ENCODE assay signal across 8 cellular contexts in the genomic region with DNA sequence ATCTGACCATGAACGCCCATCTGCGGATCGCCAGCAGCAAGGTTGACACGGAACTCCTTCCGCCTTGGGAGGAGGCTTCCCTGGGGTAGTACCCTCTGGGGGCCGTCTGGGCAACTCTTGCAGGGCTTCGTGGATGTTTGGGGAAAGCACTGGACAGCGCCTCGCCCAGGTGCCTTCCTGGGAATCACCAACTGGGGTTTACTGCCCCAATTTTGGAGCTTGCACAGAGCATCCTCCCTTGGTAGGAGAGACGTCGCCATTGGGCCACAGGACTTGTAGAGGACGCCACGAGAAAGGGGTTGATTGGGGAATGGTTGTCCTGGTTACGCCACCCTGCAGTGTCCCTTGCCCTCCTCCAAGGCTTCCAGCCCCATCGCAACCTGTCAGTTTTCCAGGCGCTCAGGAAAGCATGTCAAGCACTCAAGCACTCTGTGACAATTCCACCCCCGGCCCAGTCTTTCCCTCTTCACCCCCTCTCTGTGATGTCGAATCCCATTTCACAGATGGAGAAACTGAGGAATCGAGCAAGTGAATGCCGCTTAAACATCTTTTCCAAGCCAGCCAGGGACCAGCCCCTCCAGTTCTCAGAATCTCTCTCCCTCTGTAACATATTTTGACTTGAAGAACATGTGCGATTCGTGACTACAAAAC. TPM values are rescaled to one million over a fixed set of nuclear protein-coding genes. Genes with fewer than 3 reads are reported as not detected.
DNase-seq lines count a peak whose midpoint lies in the region; ATAC-seq, FAIRE-seq and TF ChIP-seq lines count a peak whose summit lies in the region.

No MANE protein-coding gene starts in this region.

- no peak for FAIRE-seq in small intestine (lab: Jason Lieb, UNC)

- ATAC-seq in HG03108 (IDR thresholded peaks at IDR 0.05; ENCODE audit: unreplicated experiment) (no peak), HG02759 (IDR thresholded peaks at IDR 0.05; ENCODE audit: unreplicated experiment) (no peak)

- H3K9me3 ChIP-seq in Karpas-422 (ENCODE audit: low read length) (no peaks in the 10 kb centered on the region), small intestine (ENCODE audit: control insufficient read depth, low read depth) (no peaks in the 10 kb centered on the region)

- no peak overlapping the region for H2AFZ ChIP-seq in Karpas-422 (ENCODE audit: low read length)

- H3K79me2 ChIP-seq in Karpas-422 (ENCODE audit: low read length): 0 out of 2 replicates have a peak, but pooled peaks cover 3% of the 10 kb centered on the region

- 14 to 29% (median 20%) methylated on average over 20 to 22 of the region's 22 CpGs for WGBS in small intestine, 3 donors

- H3K4me1 ChIP-seq in Karpas-422 (ENCODE audit: low read length): peaks cover 16% of the 10 kb centered on the region
- peaks cover 5 to 6% of the 10 kb centered on the region in 2 donors for H3K4me1 ChIP-seq in small intestine (ENCODE audit: control insufficient read depth in 2 of 2, insufficient read depth in 1 of 2, low read depth in 1 of 2, low read length in 1 of 2)

- in situ Hi-C loops in astrocyte of the spinal cord (cut with HindIII; ENCODE audit: low sequenced_read_pairs): no loop called here

- POLR2A ChIA-PET in BJ (lab: Charles Lee): no interaction called here

- no peak for DNase-seq in BJ (ENCODE audit: low read depth)
- no peak for DNase-seq in Karpas-422
- peak; percentile 45 for DNase-seq in astrocyte of the spinal cord (ENCODE audit: low read depth, low spot score)
- peak; percentile 91 for DNase-seq in iPS-NIHi11 (ENCODE audit: low spot score)
- peak; percentile 57 for DNase-seq in small intestine
- DNase-seq in AML-193 (lab: John Stamatoyannopoulos, UW): no peak

- H3K36me3 ChIP-seq in BJ (ENCODE audit: control insufficient read depth, insufficient read depth, low read length) (no peaks in the 10 kb centered on the region), Karpas-422 (ENCODE audit: insufficient read depth, low read length) (no peaks in the 10 kb centered on the region), small intestine (ENCODE audit: control insufficient read depth in 2 of 2, insufficient read depth in 2 of 2, low read length in 2 of 2) (no peaks in the 10 kb centered on the region)

- no peak overlapping the region for H3K27ac ChIP-seq in Karpas-422 (ENCODE audit: low read length)
- no peak overlapping the region for H3K27ac ChIP-seq in small intestine (ENCODE audit: low read depth in 1 of 2, low read length in 1 of 2)

- CTCF ChIA-PET in BJ (lab: Yijun Ruan, JAX): interaction anchor here (0.5 to 0.9 kb wide), 2 partner anchors 10 to 34 kb away, joined by 3 to 4 read pairs; no protein-coding TSS in a partner anchor

- no peaks in the 10 kb centered on the region for H3K9me2 ChIP-seq in Karpas-422 (replicated peaks; ENCODE audit: insufficient read depth, low read length)

- H4K20me1 ChIP-seq in Karpas-422 (ENCODE audit: insufficient read depth, low read depth, low read length): peaks cover 17% of the 10 kb centered on the region; the same call in 1 of the 2 replicates

- H3K27me3 ChIP-seq in BJ (ENCODE audit: control insufficient read depth, insufficient read depth, low read length) (peaks cover 16% of the 10 kb centered on the region), Karpas-422 (ENCODE audit: low read length) (no peaks in the 10 kb centered on the region), small intestine (ENCODE audit: control insufficient read depth in 2 of 2, insufficient read depth in 2 of 2, low read length in 2 of 2) (no peaks in the 10 kb centered on the region)

- H3K9ac ChIP-seq in Karpas-422 (ENCODE audit: low read length): peak overlapping the region; percentile 90

- TF ChIP-seq CTCF in BJ (IDR thresholded peaks at IDR 0.05; ENCODE audit: insufficient read depth, low read depth, low read length): no peak
- TF ChIP-seq CTCF in astrocyte of the spinal cord (IDR thresholded peaks at IDR 0.05; ENCODE audit: low read depth, low read length): no peak

- H3K4me2 ChIP-seq in Karpas-422 (ENCODE audit: low read depth, low read length, poor library complexity, severe bottlenecking): peak overlapping the region; percentile 87

- H3K4me3 ChIP-seq in BJ (ENCODE audit: low read depth, low read length) (peak overlapping the region; percentile 66), Karpas-422 (ENCODE audit: low read length) (peak overlapping the region; percentile 76), astrocyte of the spinal cord (ENCODE audit: low read depth, low read length) (peak overlapping the region; percentile 66), small intestine (ENCODE audit: low read depth in 1 of 2, low read length in 2 of 2) (peak overlapping the region; percentile 56 to 75)

RNA-seq across cellular contexts. Expression of a gene that starts 0.9 kb away (rescaled TPM):
- polyA plus RNA-seq in BJ (2011; rRNA removed) (3.4 and 5.8 TPM in 2 replicates), small intestine (1 to 10 TPM in 2 of 3 donors, under 1 TPM in 1; 0.45 to 4.8 (median 1.6) TPM)
- polyA minus RNA-seq in BJ (2011; rRNA and poly(A)+ RNA removed): 3.5 and 5.0 TPM in 2 replicates
- total RNA-seq in Karpas-422 (2014; rRNA removed; shearing (Covaris generic); ENCODE audit: low replicate concordance): 2.7 and 5.7 TPM in 2 replicates

Comparison
In these comparisons a context has a peak if more than half of its experiments do, and no peak if none do; other contexts are left out.
1. DNase-seq: peak in astrocyte of the spinal cord (single experiment), iPS-NIHi11 (single experiment) and small intestine (single experiment); none in BJ (single experiment), Karpas-422 (single experiment) and AML-193 (0 of 2).
2. Peak in every context shown above with its lines, with median percentiles within 50 percentile points of each other: H3K4me3 ChIP-seq.